In the genomic region with DNA sequence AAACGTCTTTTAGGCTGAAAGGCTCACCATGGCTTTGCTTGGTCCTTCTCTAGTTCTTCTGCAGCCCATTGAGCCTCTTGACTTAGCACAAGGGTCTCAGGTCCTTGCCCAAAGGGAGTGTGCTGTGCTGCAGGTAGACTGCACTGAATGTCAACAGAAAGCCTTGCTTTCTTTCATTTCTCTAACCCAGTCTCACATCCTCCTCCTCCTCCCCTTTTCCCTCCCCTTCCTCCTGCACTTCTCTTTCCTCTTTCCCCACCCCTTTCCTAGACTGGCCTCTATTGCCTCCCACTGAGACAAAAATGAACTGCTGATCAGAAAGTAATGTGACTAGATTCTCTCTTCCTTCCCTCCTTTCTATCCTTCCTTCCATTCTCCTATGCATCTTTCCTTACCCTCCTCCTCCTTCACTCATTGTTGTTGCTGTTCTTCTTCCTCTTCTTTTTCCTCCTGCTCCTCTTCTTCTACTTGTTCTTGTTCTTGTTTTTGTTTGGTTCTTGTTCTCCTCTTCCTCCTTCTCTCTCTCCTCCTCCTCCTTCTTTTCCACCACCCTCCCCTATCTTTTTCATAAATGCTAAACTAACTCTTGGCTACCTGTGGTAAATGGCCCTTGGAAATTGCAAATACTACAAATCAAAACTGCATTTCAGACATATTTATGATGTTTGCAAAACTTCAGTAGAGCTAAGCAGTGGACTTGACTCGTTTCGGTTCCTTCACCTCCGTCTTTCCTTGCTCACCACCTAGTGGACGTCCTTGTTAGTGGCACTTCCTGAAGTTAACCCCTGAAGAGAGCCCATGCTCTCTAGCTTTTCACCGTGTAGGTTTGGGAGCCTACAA, we compare ENCODE assay signal across 8 cellular contexts. TPM values are rescaled to one million over a fixed set of nuclear protein-coding genes. Genes with fewer than 3 reads are reported as not detected.
DNase-seq lines count a peak whose midpoint lies in the region; ATAC-seq, FAIRE-seq and TF ChIP-seq lines count a peak whose summit lies in the region.

A gene (minus strand): TSS at position 152 of the 840 bp plus-strand sequence. CDS start 122 bp downstream, at position 30.

- H3K4me3 ChIP-seq in neuronal stem cell (ENCODE audit: low read length in 2 of 2) (no peak within 1 kb of the TSS), transverse colon (peak within 1 kb of the TSS in 2 of 4 donors; percentile 7 to 40)

- peak within 1 kb of the TSS; percentile 30; the same call in 1 of the 2 replicates for H3K9ac ChIP-seq in ES-I3 (ENCODE audit: low read depth, low read length)
- H3K9ac ChIP-seq in neuronal stem cell (ENCODE audit: low read depth, low read length, poor library complexity): no peak within 1 kb of the TSS

- H3K9me3 ChIP-seq in ES-I3 (ENCODE audit: control insufficient read depth, insufficient read depth, low read length): no peaks in the 10 kb centered on the region
- no peaks in the 10 kb centered on the region for H3K9me3 ChIP-seq in neuronal stem cell (replicated peaks in 1 of 2; ENCODE audit: control insufficient read depth in 2 of 2, insufficient read depth in 1 of 2, low read depth in 1 of 2, low read length in 2 of 2)
- peaks cover 0 to 16% of the 10 kb centered on the region in 2 donors for H3K9me3 ChIP-seq in transverse colon

- no peak within 1 kb of the TSS for H4K91ac ChIP-seq in neuronal stem cell (ENCODE audit: low read depth, low read length, poor library complexity)

- H2AK5ac ChIP-seq in neuronal stem cell (ENCODE audit: low read depth, low read length): no peak within 1 kb of the TSS

- peak; percentile 29 for FAIRE-seq in RCC 7860 (lab: Jason Lieb, UNC)

- peak within 1 kb of the TSS; percentile 91 for H3K4me3 Mint-ChIP-seq in activated T-helper 17 cell treated with anti-CD3 and anti-CD28 coated beads, Interleukin-2, amount 50 U/mL, for 72 hours

- peak within 1 kb of the TSS; percentile 53 for H2AFZ ChIP-seq in neuronal stem cell (ENCODE audit: low read length)

- peak within 1 kb of the TSS; percentile 77 for H3K27ac Mint-ChIP-seq in activated T-helper 17 cell treated with anti-CD3 and anti-CD28 coated beads, Interleukin-2, amount 50 U/mL, for 72 hours

- peak; percentile 80 for TF ChIP-seq CTCF in foreskin keratinocyte (conservative IDR thresholded peaks at IDR 0.05)
- TF ChIP-seq CTCF in transverse colon (IDR thresholded peaks at IDR 0.05): peak; percentile 69 to 81 (median 77)

- no peak within 1 kb of the TSS for H2BK5ac ChIP-seq in neuronal stem cell (ENCODE audit: low read length)

- intact Hi-C loops in transverse colon (cut with DNase I; ENCODE audit: low total_unique reads): no loop called here

- in situ Hi-C loops in transverse colon (cut with MboI; ENCODE audit: low pct_ligation_motif_present in 1 of 4, low pct_unique_long_range_greater_than_20kb in 1 of 4, low sequenced_read_pairs in 3 of 4): no loop called here

- peak; percentile 29 for TF ChIP-seq POLR2A in transverse colon (IDR thresholded peaks at IDR 0.05)

- H3K14ac ChIP-seq in neuronal stem cell (ENCODE audit: low read length): no peak within 1 kb of the TSS

- H2BK15ac ChIP-seq in neuronal stem cell (ENCODE audit: low read length): no peak within 1 kb of the TSS

- peak; percentile 70 for ATAC-seq in GM21576 (IDR thresholded peaks at IDR 0.05; ENCODE audit: unreplicated experiment)
- peak; percentile 80 for ATAC-seq in activated T-helper 17 cell treated with anti-CD3 and anti-CD28 coated beads, Interleukin-2, amount 50 U/mL, for 72 hours (replicated peaks)
- peak; percentile 98 for ATAC-seq in foreskin keratinocyte

- H3K36me3 ChIP-seq in ES-I3 (ENCODE audit: insufficient read depth, low read length): no peaks in the 10 kb centered on the region
- H3K36me3 ChIP-seq in neuronal stem cell (replicated peaks in 1 of 2; ENCODE audit: control insufficient read depth in 2 of 2, insufficient read depth in 2 of 2, low read length in 2 of 2): no peaks in the 10 kb centered on the region
- H3K36me3 ChIP-seq in transverse colon: no peaks in the 10 kb centered on the region

- H3K4me2 ChIP-seq in neuronal stem cell (ENCODE audit: insufficient read depth, low read length, poor library complexity, severe bottlenecking): peak within 1 kb of the TSS; percentile 13

- no peak for TF ChIP-seq EP300 in transverse colon (IDR thresholded peaks at IDR 0.05; ENCODE audit: low read depth)

- no peak within 1 kb of the TSS for H3K23ac ChIP-seq in neuronal stem cell (ENCODE audit: low read depth, low read length, poor library complexity)

- H3K79me1 ChIP-seq in neuronal stem cell (ENCODE audit: low read depth, low read length): no peaks in the 10 kb centered on the region

- H3K18ac ChIP-seq in neuronal stem cell (ENCODE audit: low read length): no peak within 1 kb of the TSS

- no peak within 1 kb of the TSS for H2BK120ac ChIP-seq in neuronal stem cell (ENCODE audit: low read depth, low read length)

- H3K27me3 ChIP-seq in foreskin keratinocyte: peaks cover 23% of the 10 kb centered on the region
- no peaks in the 10 kb centered on the region for H3K27me3 ChIP-seq in neuronal stem cell (ENCODE audit: control insufficient read depth in 3 of 3, insufficient read depth in 3 of 3, low read depth in 1 of 3, low read length in 3 of 3)
- H3K27me3 ChIP-seq in transverse colon: no peaks in the 10 kb centered on the region

- no peaks in the 10 kb centered on the region for H3K27me3 Mint-ChIP-seq in activated T-helper 17 cell treated with anti-CD3 and anti-CD28 coated beads, Interleukin-2, amount 50 U/mL, for 72 hours

- H3K4ac ChIP-seq in neuronal stem cell (ENCODE audit: low read length): no peak within 1 kb of the TSS

- H3K4me1 ChIP-seq in ES-I3 (ENCODE audit: insufficient read depth, low read length) (no peaks in the 10 kb centered on the region), foreskin keratinocyte (no peaks in the 10 kb centered on the region), neuronal stem cell (ENCODE audit: control insufficient read depth in 2 of 2, insufficient read depth in 1 of 2, low read depth in 1 of 2, low read length in 2 of 2) (peaks cover 0 to 1% of the 10 kb centered on the region in 2 donors), transverse colon (peaks cover 0 to 8% (median 4%) of the 10 kb centered on the region in 4 donors)

- H3K4me1 Mint-ChIP-seq in activated T-helper 17 cell treated with anti-CD3 and anti-CD28 coated beads, Interleukin-2, amount 50 U/mL, for 72 hours: peaks cover 16% of the 10 kb centered on the region

- peak; percentile 25 for DNase-seq in HuH-7.5 (ENCODE audit: low spot score)
- DNase-seq in RCC 7860 (ENCODE audit: low spot score): peak; percentile 38
- DNase-seq in foreskin keratinocyte: peak; percentile 30 to 58
- peak; percentile 33 for DNase-seq in neuronal stem cell (ENCODE audit: low spot score)
- DNase-seq in transverse colon: peak; percentile 72

- H4K8ac ChIP-seq in neuronal stem cell (ENCODE audit: low read depth, low read length): no peak within 1 kb of the TSS

- no peak within 1 kb of the TSS for H3K27ac ChIP-seq in foreskin keratinocyte
- no peak within 1 kb of the TSS for H3K27ac ChIP-seq in neuronal stem cell (replicated peaks; ENCODE audit: low read length)
- peak within 1 kb of the TSS in 3 of 4 donors; percentile 28 to 48 (median 40) for H3K27ac ChIP-seq in transverse colon

- no peaks in the 10 kb centered on the region for H3K9me3 Mint-ChIP-seq in activated T-helper 17 cell treated with anti-CD3 and anti-CD28 coated beads, Interleukin-2, amount 50 U/mL, for 72 hours

- peaks cover 31% of the 10 kb centered on the region for H3K36me3 Mint-ChIP-seq in activated T-helper 17 cell treated with anti-CD3 and anti-CD28 coated beads, Interleukin-2, amount 50 U/mL, for 72 hours (ENCODE audit: low read depth)

- no peak within 1 kb of the TSS for H2BK12ac ChIP-seq in neuronal stem cell (ENCODE audit: low read length)

- WGBS in neuronal stem cell (ENCODE audit: extremely low coverage in 2 of 2, insufficient read length in 2 of 2, insufficient replicate concordance in 1 of 2), 2 donors: no CpG with 5 or more reads among the region's 6 CpGs
- WGBS in transverse colon (ENCODE audit: low coverage in 1 of 2), 2 donors: 4 to 8% methylated on average over 4 to 6 of the region's 6 CpGs

RNA-seq across cellular contexts. Expression of the gene that starts here (rescaled TPM):
- total RNA-seq in activated T-helper 17 cell treated with anti-CD3 and anti-CD28 coated beads, Interleukin-2, amount 50 U/mL, for 72 hours: 100 to 1,000 TPM; 143 to 221 TPM
- total RNA-seq in foreskin keratinocyte: not detected in 2 replicates
- polyA plus RNA-seq in foreskin keratinocyte: 0.03 TPM in 1 of 2 replicates, not detected in the other
- not detected for polyA plus RNA-seq in neuronal stem cell (2013, experiment 1 of 2)
- polyA plus RNA-seq in neuronal stem cell (2013, experiment 2 of 2): not detected
- total RNA-seq in transverse colon: 1 to 10 TPM in 2 of 4 donors, under 1 TPM in 1, not detected in 1; 0.55 to 6.4 (median 2.9) TPM

Comparison
In these comparisons a context has a peak if more than half of its experiments do, and no peak if none do; other contexts are left out.
1. RNA of the gene that starts here (total RNA-seq): 143 to 221 TPM in activated T-helper 17 cell treated with anti-CD3 and anti-CD28 coated beads, Interleukin-2, amount 50 U/mL, for 72 hours; 0.55 to 6.4 TPM in transverse colon and not detected in foreskin keratinocyte; every median in the first group is over 10 times any median in the second.
2. Peak in DNase-seq and ATAC-seq in foreskin keratinocyte; RNA of the gene not detected or under 1 TPM.
3. H3K27ac ChIP-seq: peak in transverse colon (3 of 4); none in foreskin keratinocyte (single experiment) and neuronal stem cell (single experiment).
4. Peak in every context shown above with its lines, with median percentiles within 50 percentile points of each other: ATAC-seq and DNase-seq.